Comparison of ENCODE assay signal across 8 cellular contexts in genomic region chrX:69387559-69388487, GRCh38.
DNase-seq lines count a peak whose midpoint lies in the region; ATAC-seq, FAIRE-seq and TF ChIP-seq lines count a peak whose summit lies in the region.

No MANE protein-coding gene starts in this region.

- H3K4me2 ChIP-seq in fibroblast of lung (ENCODE audit: extremely low read depth, insufficient read depth, low read length), result no peak overlapping the region

- no peak for ATAC-seq in CD4-positive, CD25-positive, alpha-beta regulatory T cell (ENCODE audit: low read depth in 2 of 2)
- no peak for ATAC-seq in HG03095 (IDR thresholded peaks at IDR 0.05; ENCODE audit: unreplicated experiment)

- no peak overlapping the region for H3K9ac ChIP-seq in fibroblast of lung (ENCODE audit: insufficient read depth, low read length)

- no peaks in the 10 kb centered on the region for H3K27me3 ChIP-seq in CD4-positive, CD25-positive, alpha-beta regulatory T cell (ENCODE audit: control insufficient read depth, insufficient read depth, low read length)
- no peaks in the 10 kb centered on the region for H3K27me3 ChIP-seq in fibroblast of lung (ENCODE audit: control insufficient read depth, insufficient read depth, low read length)

- no peak overlapping the region for H3K4me3 Mint-ChIP-seq in CD4-positive, CD25-positive, alpha-beta regulatory T cell
- H3K4me3 Mint-ChIP-seq in nephron progenitor cell, result no peak overlapping the region

- no peaks in the 10 kb centered on the region for H3K79me2 ChIP-seq in fibroblast of lung (ENCODE audit: control insufficient read depth, insufficient read depth, low read length)

- no peak overlapping the region for H3K27ac Mint-ChIP-seq in CD4-positive, CD25-positive, alpha-beta regulatory T cell
- no peak overlapping the region for H3K27ac Mint-ChIP-seq in nephron progenitor cell

- FAIRE-seq in GM19239 (lab: Jason Lieb, UNC), result peak; percentile 69

- no peaks in the 10 kb centered on the region for H3K9me3 ChIP-seq in CD4-positive, CD25-positive, alpha-beta regulatory T cell (ENCODE audit: control insufficient read depth in 2 of 2, low read length in 2 of 2)
- no peaks in the 10 kb centered on the region for H3K9me3 ChIP-seq in fibroblast of lung (ENCODE audit: control insufficient read depth, insufficient read depth, low read depth, low read length)

- no peaks in the 10 kb centered on the region for H3K9me3 Mint-ChIP-seq in CD4-positive, CD25-positive, alpha-beta regulatory T cell
- H3K9me3 Mint-ChIP-seq in nephron progenitor cell, result peaks cover 51% of the 10 kb centered on the region

- peak; percentile 61 to 63 for TF ChIP-seq CTCF in fibroblast of lung (conservative IDR thresholded peaks at IDR 0.05 in 1 of 2, IDR thresholded peaks at IDR 0.05 in 1 of 2; ENCODE audit: low read depth in 1 of 2, low read length in 2 of 2)
- TF ChIP-seq CTCF in nephron progenitor cell (IDR thresholded peaks at IDR 0.05), result peak; percentile 82

- H3K36me3 ChIP-seq in CD4-positive, CD25-positive, alpha-beta regulatory T cell (ENCODE audit: control insufficient read depth, insufficient read depth, low read length), result no peaks in the 10 kb centered on the region
- no peaks in the 10 kb centered on the region for H3K36me3 ChIP-seq in fibroblast of lung (ENCODE audit: control insufficient read depth, insufficient read depth, low read length)

- no peak overlapping the region for H3K4me3 ChIP-seq in CD4-positive, CD25-positive, alpha-beta regulatory T cell (ENCODE audit: low read depth, low read length)
- no peak overlapping the region for H3K4me3 ChIP-seq in fibroblast of lung (replicated peaks in 1 of 4; ENCODE audit: control extremely low read depth in 1 of 4, insufficient read depth in 1 of 4, low read depth in 3 of 4, low read length in 4 of 4)

- H3K27me3 Mint-ChIP-seq in CD4-positive, CD25-positive, alpha-beta regulatory T cell, result peaks cover 5% of the 10 kb centered on the region
- peaks cover 14% of the 10 kb centered on the region for H3K27me3 Mint-ChIP-seq in nephron progenitor cell (ENCODE audit: low read depth, poor library complexity)

- no peak overlapping the region for H3K27ac ChIP-seq in CD4-positive, CD25-positive, alpha-beta regulatory T cell (ENCODE audit: insufficient read depth, low read length, poor library complexity, severe bottlenecking)
- H3K27ac ChIP-seq in fibroblast of lung (ENCODE audit: insufficient read depth, low read length), result no peak overlapping the region

- peak; percentile 1 to 30 (median 24) for DNase-seq in CD4-positive, CD25-positive, alpha-beta regulatory T cell
- peak; percentile 22 for DNase-seq in GM19239 (ENCODE audit: insufficient read length, low spot score)
- peak; percentile 1 to 69 (median 27) for DNase-seq in NCI-H1417 (lab: John Stamatoyannopoulos, UW)
- DNase-seq in activated CD4-positive, alpha-beta T cell treated with anti-CD3 and anti-CD28 coated beads, Interleukin-2, amount 50 U/mL, for 4 hours, result peak; percentile 1 to 2
- peak; percentile 3 to 23 for DNase-seq in fibroblast of lung (ENCODE audit: low read depth in 2 of 2)
- peak; percentile 83 for DNase-seq in nephron progenitor cell
- DNase-seq in occipital lobe (lab: John Stamatoyannopoulos, UW), result no peak

- H3K4me1 ChIP-seq in CD4-positive, CD25-positive, alpha-beta regulatory T cell (ENCODE audit: control insufficient read depth, insufficient read depth, low read length, poor library complexity, severe bottlenecking), result no peaks in the 10 kb centered on the region
- no peaks in the 10 kb centered on the region for H3K4me1 ChIP-seq in fibroblast of lung (ENCODE audit: control insufficient read depth, extremely low read depth, insufficient read depth, low read length)

- no peaks in the 10 kb centered on the region for H3K4me1 Mint-ChIP-seq in CD4-positive, CD25-positive, alpha-beta regulatory T cell
- H3K4me1 Mint-ChIP-seq in nephron progenitor cell, result peaks cover 54% of the 10 kb centered on the region

- H2AFZ ChIP-seq in fibroblast of lung (ENCODE audit: low read length), result no peak overlapping the region

- H3K36me3 Mint-ChIP-seq in CD4-positive, CD25-positive, alpha-beta regulatory T cell, result no peaks in the 10 kb centered on the region
- no peaks in the 10 kb centered on the region for H3K36me3 Mint-ChIP-seq in nephron progenitor cell (ENCODE audit: low read depth)

- H4K20me1 ChIP-seq in fibroblast of lung (ENCODE audit: control insufficient read depth, extremely low read depth, insufficient read depth, low read length), result no peaks in the 10 kb centered on the region
